33 cellular contexts compared by ENCODE assay signal in the genomic region with DNA sequence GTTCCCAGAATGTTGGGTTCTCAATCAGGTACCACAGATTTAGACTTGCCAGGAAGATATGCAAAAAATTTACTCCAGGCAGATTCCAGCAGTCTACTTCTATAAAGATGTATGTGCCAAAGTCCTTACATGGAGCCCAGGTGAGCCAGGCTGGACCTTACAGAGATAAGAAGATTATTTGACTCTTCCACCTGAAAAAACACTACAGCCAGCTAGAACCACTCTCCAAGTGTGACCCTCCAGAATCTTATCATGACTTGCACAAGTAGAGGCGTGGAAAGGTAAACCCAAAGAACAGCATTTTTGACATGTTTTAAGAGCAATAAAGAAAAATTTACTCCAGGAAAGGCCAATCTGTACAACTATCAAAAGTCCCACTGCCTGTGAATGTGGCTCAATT.
"Had no signal": no experiment of that assay in that cellular context is flagged by ENCODE, and none has a peak within 500 bp of the region (broad histone marks: within the 10 kb centered on the region; RNA-seq: fewer than 3 reads in every experiment).

No MANE protein-coding gene starts in this region.

- ATAC-seq: activated CD8-positive, alpha-beta T cell treated with anti-CD3 and anti-CD28 coated beads for 36 hours; activated naive CD8-positive, alpha-beta T cell treated with anti-CD3 and anti-CD28 coated beads, Interleukin-2, amount 50 U/mL, for 24 hours had no signal

- H3K36me3 Mint-ChIP-seq: activated CD4-positive, alpha-beta memory T cell treated with anti-CD3 and anti-CD28 coated beads for 36 hours; activated naive CD4-positive, alpha-beta T cell treated with anti-CD3 and anti-CD28 coated beads, Interleukin-2, amount 50 U/mL, for 24 hours; activated naive CD8-positive, alpha-beta T cell; activated naive CD8-positive, alpha-beta T cell treated with anti-CD3 and anti-CD28 coated beads, Interleukin-2, amount 10 ng/mL, durations not matched to agents 7 days and 5 days; brain had no signal

- H3K9me3 Mint-ChIP-seq: activated B cell treated with CpG ODN at 0.5 μM for 24 hours; activated CD4-positive, alpha-beta memory T cell treated with anti-CD3 and anti-CD28 coated beads for 36 hours; activated CD4-positive, alpha-beta T cell treated with anti-CD3 and anti-CD28 coated beads, Interleukin-2, amount 10 ng/mL, durations not matched to agents 24 days and 14 days; activated CD8-positive, alpha-beta T cell treated with anti-CD3 and anti-CD28 coated beads for 36 hours; activated naive CD4-positive, alpha-beta T cell treated with anti-CD3 and anti-CD28 coated beads for 36 hours; activated naive CD4-positive, alpha-beta T cell treated with anti-CD3 and anti-CD28 coated beads, Interleukin-2, amount 50 U/mL, for 24 hours; activated T-cell treated with anti-CD3 and anti-CD28 coated beads, Interleukin-2, amount 50 U/mL, for 24 hours; central memory CD8-positive, alpha-beta T cell; T-helper 1 cell treated with Interleukin-12 subunit alpha and Interleukin-12 subunit beta and Interleukin-4 antibody, amounts not matched to agents 30 μg/mL and 1 μg/mL, for 36 hours; T-helper 2 cell treated with Interferon-gamma antibody and Interleukin-4, amounts not matched to agents 5 μg/mL and 100 μg/mL, for 36 hours had no signal

- H3K4me1 Mint-ChIP-seq: activated B cell treated with CpG ODN at 0.5 μM for 24 hours; activated CD4-positive, alpha-beta T cell treated with anti-CD3 and anti-CD28 coated beads, Interleukin-2, amount 10 ng/mL, durations not matched to agents 24 days and 14 days; activated naive CD4-positive, alpha-beta T cell treated with anti-CD3 and anti-CD28 coated beads, Interleukin-2, amount 50 U/mL, for 24 hours; activated naive CD8-positive, alpha-beta T cell treated with anti-CD3 and anti-CD28 coated beads, Interleukin-2, amount 50 U/mL, for 24 hours; central memory CD8-positive, alpha-beta T cell had no signal

- H3K4me3 Mint-ChIP-seq: activated B cell treated with CpG ODN at 0.5 μM for 24 hours; activated CD4-positive, alpha-beta memory T cell treated with anti-CD3 and anti-CD28 coated beads for 36 hours; activated CD4-positive, alpha-beta T cell treated with anti-CD3 and anti-CD28 coated beads, Interleukin-2, amount 10 ng/mL, durations not matched to agents 24 days and 14 days; activated CD8-positive, alpha-beta T cell treated with anti-CD3 and anti-CD28 coated beads for 36 hours; activated naive CD4-positive, alpha-beta T cell treated with anti-CD3 and anti-CD28 coated beads for 36 hours; activated naive CD4-positive, alpha-beta T cell treated with anti-CD3 and anti-CD28 coated beads, Interleukin-2, amount 50 U/mL, for 24 hours; activated naive CD8-positive, alpha-beta T cell; activated naive CD8-positive, alpha-beta T cell treated with anti-CD3 and anti-CD28 coated beads, Interleukin-2, amount 10 ng/mL, durations not matched to agents 7 days and 5 days; activated naive CD8-positive, alpha-beta T cell treated with anti-CD3 and anti-CD28 coated beads, Interleukin-2, amount 50 U/mL, for 24 hours; activated T-cell treated with anti-CD3 and anti-CD28 coated beads, Interleukin-2, amount 50 U/mL, for 24 hours; brain; central memory CD8-positive, alpha-beta T cell; T-helper 1 cell treated with Interleukin-12 subunit alpha and Interleukin-12 subunit beta and Interleukin-4 antibody, amounts not matched to agents 30 μg/mL and 1 μg/mL, for 36 hours; T-helper 2 cell treated with Interferon-gamma antibody and Interleukin-4, amounts not matched to agents 5 μg/mL and 100 μg/mL, for 36 hours had no signal

- H3K27ac ChIP-seq: ascending aorta, cardiac muscle cell, VCaP had no signal

- H3K27ac Mint-ChIP-seq: activated B cell treated with CpG ODN at 0.5 μM for 24 hours; activated CD4-positive, alpha-beta memory T cell treated with anti-CD3 and anti-CD28 coated beads for 36 hours; activated CD4-positive, alpha-beta T cell treated with anti-CD3 and anti-CD28 coated beads, Interleukin-2, amount 10 ng/mL, durations not matched to agents 24 days and 14 days; activated CD8-positive, alpha-beta T cell treated with anti-CD3 and anti-CD28 coated beads for 36 hours; activated naive CD4-positive, alpha-beta T cell treated with anti-CD3 and anti-CD28 coated beads for 36 hours; activated naive CD4-positive, alpha-beta T cell treated with anti-CD3 and anti-CD28 coated beads, Interleukin-2, amount 50 U/mL, for 24 hours; activated naive CD8-positive, alpha-beta T cell; activated naive CD8-positive, alpha-beta T cell treated with anti-CD3 and anti-CD28 coated beads, Interleukin-2, amount 10 ng/mL, durations not matched to agents 7 days and 5 days; activated naive CD8-positive, alpha-beta T cell treated with anti-CD3 and anti-CD28 coated beads, Interleukin-2, amount 50 U/mL, for 24 hours; activated T-cell treated with anti-CD3 and anti-CD28 coated beads, Interleukin-2, amount 50 U/mL, for 24 hours; T-helper 1 cell treated with Interleukin-12 subunit alpha and Interleukin-12 subunit beta and Interleukin-4 antibody, amounts not matched to agents 30 μg/mL and 1 μg/mL, for 36 hours; T-helper 2 cell treated with Interferon-gamma antibody and Interleukin-4, amounts not matched to agents 5 μg/mL and 100 μg/mL, for 36 hours had no signal

- DNase-seq: activated B cell treated with CpG ODN at 0.5 μM for 24 hours; activated CD4-positive, alpha-beta memory T cell treated with anti-CD3 and anti-CD28 coated beads for 36 hours; activated CD4-positive, alpha-beta T cell treated with anti-CD3 and anti-CD28 coated beads for 4 hours; activated CD4-positive, alpha-beta T cell treated with anti-CD3 and anti-CD28 coated beads, Interleukin-2, amount 10 ng/mL, durations not matched to agents 24 days and 14 days; activated CD4-positive, alpha-beta T cell treated with anti-CD3 and anti-CD28 coated beads, Interleukin-2, amount 50 U/mL, for 1 hour; activated CD4-positive, alpha-beta T cell treated with anti-CD3 and anti-CD28 coated beads, Interleukin-2, amount 50 U/mL, for 4 hours; activated CD4-positive, CD25-positive, alpha-beta regulatory T cell treated with anti-CD3 and anti-CD28 coated beads, Interleukin-2, amount 50 U/mL, for 72 hours; activated CD8-positive, alpha-beta memory T cell treated with anti-CD3 and anti-CD28 coated beads, Interleukin-2, amount 50 U/mL, for 48 hours; activated CD8-positive, alpha-beta T cell treated with anti-CD3 and anti-CD28 coated beads for 36 hours; activated effector memory CD4-positive, alpha-beta T cell treated with anti-CD3 and anti-CD28 coated beads, Interleukin-2, amount 50 U/mL, for 16 hours; activated gamma-delta T cell treated with Interleukin-2 at 50 U/mL for 16 hours; activated naive CD4-positive, alpha-beta T cell; activated naive CD4-positive, alpha-beta T cell treated with anti-CD3 and anti-CD28 coated beads for 36 hours; activated naive CD8-positive, alpha-beta T cell treated with anti-CD3 and anti-CD28 coated beads, Interleukin-2, amount 10 ng/mL, durations not matched to agents 7 days and 5 days; activated naive CD8-positive, alpha-beta T cell treated with anti-CD3 and anti-CD28 coated beads, Interleukin-2, amount 50 U/mL, for 24 hours; activated T-cell treated with anti-CD3 and anti-CD28 coated beads, Interleukin-2, amount 50 U/mL, for 24 hours; activated T-cell treated with anti-CD3 and anti-CD28 coated beads, Interleukin-2, amount 50 U/mL, for 48 hours; amygdala; anterior cingulate cortex; caudate nucleus; cerebellar nuclear complex; T-helper 1 cell; T-helper 2 cell; T-helper 9 cell had no signal

- H3K27me3 Mint-ChIP-seq: activated CD4-positive, alpha-beta memory T cell treated with anti-CD3 and anti-CD28 coated beads for 36 hours; activated CD4-positive, alpha-beta T cell treated with anti-CD3 and anti-CD28 coated beads, Interleukin-2, amount 10 ng/mL, durations not matched to agents 24 days and 14 days; activated CD8-positive, alpha-beta T cell treated with anti-CD3 and anti-CD28 coated beads for 36 hours; activated naive CD4-positive, alpha-beta T cell treated with anti-CD3 and anti-CD28 coated beads, Interleukin-2, amount 50 U/mL, for 24 hours; activated naive CD8-positive, alpha-beta T cell; activated naive CD8-positive, alpha-beta T cell treated with anti-CD3 and anti-CD28 coated beads, Interleukin-2, amount 10 ng/mL, durations not matched to agents 7 days and 5 days; activated naive CD8-positive, alpha-beta T cell treated with anti-CD3 and anti-CD28 coated beads, Interleukin-2, amount 50 U/mL, for 24 hours; activated T-cell treated with anti-CD3 and anti-CD28 coated beads, Interleukin-2, amount 50 U/mL, for 24 hours; brain; central memory CD8-positive, alpha-beta T cell had no signal

- H3K36me3 ChIP-seq: ascending aorta, cardiac muscle cell had no signal

- H3K9me3 ChIP-seq: ascending aorta had no signal

- H3K27me3 ChIP-seq: ascending aorta, cardiac muscle cell had no signal

- H3K4me3 ChIP-seq: ascending aorta, cardiac muscle cell had no signal
